Comparison of ENCODE assay signal across 17 cellular contexts in the genomic region with DNA sequence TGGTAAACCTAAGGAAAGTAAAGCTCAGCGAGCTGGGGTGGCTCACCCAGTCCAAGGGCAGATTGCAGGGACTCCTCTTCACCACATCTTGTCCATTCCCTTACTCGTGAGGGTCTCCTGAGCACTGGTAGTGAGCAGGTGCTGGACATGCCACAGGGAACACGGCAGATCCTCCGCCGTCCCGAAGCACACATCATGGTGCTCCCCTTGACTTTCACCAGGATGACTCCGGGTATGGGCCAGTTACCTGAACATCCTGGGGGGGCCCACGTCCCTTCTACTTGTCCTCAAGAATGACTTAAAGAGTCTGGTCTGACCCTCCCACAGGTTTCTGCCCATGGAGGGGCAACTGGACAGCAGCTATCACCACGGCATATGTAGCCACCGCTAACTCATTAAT.
"Had no signal": no experiment of that assay in that cellular context is flagged by ENCODE, and none has a peak within 500 bp of the region (broad histone marks: within the 10 kb centered on the region; RNA-seq: fewer than 3 reads in every experiment).

No MANE protein-coding gene starts in this region.

- H3K9me3 Mint-ChIP-seq: stimulated activated effector memory CD8-positive, alpha-beta T cell treated with anti-CD3 and anti-CD28 coated beads, Interleukin-12 subunit alpha, Interleukin-12 subunit beta, amount 100 ng/mL, for 72 hours; T-helper 2 cell treated with Interferon-gamma antibody and Interleukin-4, amounts not matched to agents 5 μg/mL and 100 μg/mL, for 36 hours had no signal

- H3K4me3 Mint-ChIP-seq: activated naive CD8-positive, alpha-beta T cell; stimulated activated effector memory CD8-positive, alpha-beta T cell treated with anti-CD3 and anti-CD28 coated beads, Interleukin-12 subunit alpha, Interleukin-12 subunit beta, amount 100 ng/mL, for 72 hours; T-helper 2 cell treated with Interferon-gamma antibody and Interleukin-4, amounts not matched to agents 5 μg/mL and 100 μg/mL, for 36 hours had no signal

- H3K9me3 ChIP-seq: body of pancreas, SJSA1, thoracic aorta, uterus had no signal

- H3K27ac Mint-ChIP-seq: activated naive CD8-positive, alpha-beta T cell; stimulated activated effector memory CD8-positive, alpha-beta T cell treated with anti-CD3 and anti-CD28 coated beads, Interleukin-12 subunit alpha, Interleukin-12 subunit beta, amount 100 ng/mL, for 72 hours; T-helper 2 cell treated with Interferon-gamma antibody and Interleukin-4, amounts not matched to agents 5 μg/mL and 100 μg/mL, for 36 hours had no signal

- H3K4me1 Mint-ChIP-seq: stimulated activated effector memory CD8-positive, alpha-beta T cell treated with anti-CD3 and anti-CD28 coated beads, Interleukin-12 subunit alpha, Interleukin-12 subunit beta, amount 100 ng/mL, for 72 hours had no signal

- H3K27me3 Mint-ChIP-seq: activated naive CD8-positive, alpha-beta T cell had no signal

- DNase-seq: activated CD4-positive, alpha-beta T cell treated with anti-CD3 and anti-CD28 coated beads, Interleukin-2, amount 50 U/mL, for 48 hours; activated T-cell treated with anti-CD3 and anti-CD28 coated beads, Interleukin-2, amount 50 U/mL, for 1 hour; amygdala; central memory CD4-positive, alpha-beta T cell; cortex of kidney; effector CD4-positive, alpha-beta T cell; foreskin fibroblast; glutamatergic neuron; stimulated activated CD4-positive, alpha-beta T cell treated with anti-CD3 and anti-CD28 coated beads, Interleukin-12 subunit alpha, Interleukin-12 subunit beta, amount 100 ng/mL, for 4 hours; stimulated activated CD4-positive, alpha-beta T cell treated with anti-CD3 and anti-CD28 coated beads, Interleukin-2, amount 100 ng/mL, for 24 hours; uterus had no signal

- H3K27me3 ChIP-seq: body of pancreas, SJSA1, uterus had no signal

- H3K27ac ChIP-seq: body of pancreas, SJSA1, thoracic aorta, uterus had no signal

- ATAC-seq: body of pancreas; stimulated activated effector memory CD8-positive, alpha-beta T cell treated with anti-CD3 and anti-CD28 coated beads, Interleukin-12 subunit alpha, Interleukin-12 subunit beta, amount 100 ng/mL, for 72 hours had no signal
